10 cellular contexts compared by ENCODE assay signal in genomic region chr5:8843766-8844165, GRCh38.
A peak's percentile ranks its signal among the peaks of the same experiment; 100 is the strongest.
DNase-seq lines count a peak whose midpoint lies in the region; ATAC-seq and TF ChIP-seq lines count a peak whose summit lies in the region.
"Had no signal": no experiment of that assay in that cellular context is flagged by ENCODE, and none has a peak within 500 bp of the region (broad histone marks: within the 10 kb centered on the region; RNA-seq: fewer than 3 reads in every experiment).

No MANE protein-coding gene starts in this region.

- ATAC-seq in Right ventricle myocardium inferior (peak; percentile 91), lower lobe of right lung (peak; percentile 42 to 68), aorta (ENCODE audit: low FRiP score) (peak; percentile 78), HG03378 (IDR thresholded peaks at IDR 0.05; ENCODE audit: unreplicated experiment) (no peak)

- H3K4me1 ChIP-seq in right atrium auricular region: no peaks in the 10 kb centered on the region
- no peaks in the 10 kb centered on the region for H3K4me1 ChIP-seq in lower lobe of right lung
- H3K4me1 ChIP-seq in aorta (ENCODE audit: control insufficient read depth in 1 of 2, insufficient read depth in 2 of 2, low read length in 2 of 2): no peaks in the 10 kb centered on the region
- H3K4me1 ChIP-seq: BE2C had no signal

- H3K27ac ChIP-seq in right atrium auricular region (no peak overlapping the region), lower lobe of right lung (peak overlapping the region; percentile 24), aorta (ENCODE audit: low read depth in 1 of 2, low read length in 2 of 2) (no peak overlapping the region)

- H3K27me3 ChIP-seq in right atrium auricular region (no peaks in the 10 kb centered on the region), lower lobe of right lung (ENCODE audit: low read depth) (no peaks in the 10 kb centered on the region), aorta (ENCODE audit: control insufficient read depth in 1 of 2, insufficient read depth in 2 of 2, low read length in 1 of 2) (no peaks in the 10 kb centered on the region)
- H3K27me3 ChIP-seq: BE2C had no signal

- DNase-seq in Right ventricle myocardium inferior (ENCODE audit: missing footprints): peak; percentile 72
- no peak for DNase-seq in right atrium auricular region (ENCODE audit: low spot score)
- peak; percentile 78 for DNase-seq in choroid plexus epithelial cell (ENCODE audit: low read depth)
- DNase-seq in lower lobe of right lung: no peak
- DNase-seq in aorta: no peak
- DNase-seq in activated gamma-delta T cell (lab: John Stamatoyannopoulos, UW): no peak
- DNase-seq in SIG-M5 (lab: John Stamatoyannopoulos, UW): no peak
- DNase-seq: BE2C, KBM-7 had no signal

- TF ChIP-seq CTCF in right atrium auricular region (IDR thresholded peaks at IDR 0.05) (no peak), choroid plexus epithelial cell (conservative IDR thresholded peaks at IDR 0.05; ENCODE audit: low read depth, low read length) (no peak), lower lobe of right lung (IDR thresholded peaks at IDR 0.05) (no peak)

- H3K36me3 ChIP-seq in right atrium auricular region (no peaks in the 10 kb centered on the region), lower lobe of right lung (no peaks in the 10 kb centered on the region), aorta (ENCODE audit: control insufficient read depth in 1 of 2, insufficient read depth in 2 of 2, low read length in 1 of 2) (no peaks in the 10 kb centered on the region)
- H3K36me3 ChIP-seq: BE2C had no signal

- intact Hi-C loops in Right ventricle myocardium inferior (cut with DNase I): no loop called here
- intact Hi-C loops in lower lobe of right lung (cut with DNase I): no loop called here
- intact Hi-C loops in aorta (cut with DNase I): no loop called here

- H3K9me3 ChIP-seq in right atrium auricular region: no peaks in the 10 kb centered on the region
- H3K9me3 ChIP-seq in lower lobe of right lung: no peaks in the 10 kb centered on the region
- H3K9me3 ChIP-seq in aorta (ENCODE audit: control insufficient read depth, low read length): no peaks in the 10 kb centered on the region
- H3K9me3 ChIP-seq: BE2C had no signal

- H3K4me3 ChIP-seq in right atrium auricular region (no peak overlapping the region), choroid plexus epithelial cell (ENCODE audit: low read depth, low read length) (no peak overlapping the region), lower lobe of right lung (no peak overlapping the region), aorta (ENCODE audit: low read length in 2 of 2) (no peak overlapping the region)

- 62 to 67% methylated on average over 7 of the region's 7 CpGs for WGBS in aorta, 2 donors

Comparison
In these comparisons a context has a peak if more than half of its experiments do, and no peak if none do; other contexts are left out.
1. DNase-seq: peak in Right ventricle myocardium inferior (single experiment) and choroid plexus epithelial cell (single experiment); none in right atrium auricular region (single experiment), lower lobe of right lung (single experiment), aorta (0 of 2), activated gamma-delta T cell (single experiment) and SIG-M5 (single experiment).